ENCODE assay signal across 27 cellular contexts in the genomic region with DNA sequence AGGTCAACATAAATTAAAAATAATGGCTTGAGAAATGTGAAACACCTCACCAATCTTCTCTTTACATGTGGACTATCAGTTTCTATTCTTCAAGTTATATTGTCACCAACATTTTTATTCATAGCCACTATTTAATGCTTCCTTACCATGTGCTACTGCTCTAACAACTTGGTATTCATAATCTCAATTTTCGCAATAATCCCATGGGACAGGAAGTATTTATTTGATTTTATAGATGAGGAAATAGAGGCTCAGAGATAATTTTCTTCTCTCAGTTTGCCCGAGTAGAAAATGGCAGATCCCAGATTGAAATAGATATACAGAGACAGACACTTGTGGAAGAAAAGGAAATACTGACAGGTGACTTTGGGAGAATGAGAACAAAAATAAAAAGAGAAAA.
"Had no signal": no experiment of that assay in that cellular context is flagged by ENCODE, and none has a peak within 500 bp of the region (broad histone marks: within the 10 kb centered on the region; RNA-seq: fewer than 3 reads in every experiment).

No MANE protein-coding gene starts in this region.

- H3K36me3 ChIP-seq: neural progenitor cell, ovary, right lobe of liver, sigmoid colon, spleen, stomach, thoracic aorta, thyroid gland, tibial nerve, upper lobe of left lung, vagina had no signal

- H3K4me1 ChIP-seq: parathyroid adenoma, psoas muscle, right lobe of liver, spleen, stomach, upper lobe of left lung, vagina had no signal

- H2AFZ ChIP-seq: neural progenitor cell, parathyroid adenoma had no signal

- H3K4me3 ChIP-seq: neural progenitor cell, ovary, psoas muscle, right lobe of liver, sigmoid colon, skin epidermis, smooth muscle cell, spleen, stomach, thoracic aorta, thyroid gland, tibial nerve, upper lobe of left lung, vagina had no signal

- FAIRE-seq: urothelium cell line had no signal

- H3K27ac ChIP-seq: neural progenitor cell, ovary, parathyroid adenoma, psoas muscle, right lobe of liver, sigmoid colon, skin epidermis, spleen, stomach, thoracic aorta, thyroid gland, tibial nerve, upper lobe of left lung, vagina had no signal

- H3K9ac ChIP-seq: neural progenitor cell, parathyroid adenoma had no signal

- H3K27me3 ChIP-seq: neural progenitor cell, ovary, right lobe of liver, sigmoid colon, spleen, stomach, thyroid gland, tibial nerve, upper lobe of left lung, vagina had no signal

- H3K79me2 ChIP-seq: parathyroid adenoma had no signal

- H3K4me2 ChIP-seq: neural progenitor cell, smooth muscle cell had no signal

- DNase-seq: natural killer cell; occipital lobe; ovary; posterior cingulate gyrus; psoas muscle; right cardiac atrium; right lobe of liver; sigmoid colon; spleen; stimulated activated CD4-positive, alpha-beta T cell treated with anti-CD3 and anti-CD28 coated beads, Interleukin-12 subunit alpha, Interleukin-12 subunit beta, amount 100 ng/mL, for 4 hours; stimulated activated CD4-positive, alpha-beta T cell treated with anti-CD3 and anti-CD28 coated beads, Interleukin-2, amount 100 ng/mL, for 24 hours; stimulated activated CD4-positive, alpha-beta T cell treated with anti-CD3 and anti-CD28 coated beads, Interleukin-2, amount 100 ng/mL, for 48 hours; stimulated activated CD4-positive, alpha-beta T cell treated with anti-CD3 and anti-CD28 coated beads, Interleukin-4, amount 100 ng/mL, for 24 hours; stimulated activated naive B cell treated with anti-CD40 and anti-IgM and Interleukin-4, amounts not matched to agents 10 μg/mL and 1 μg/mL and 100 μg/mL, for 72 hours; stimulated activated naive CD4-positive, alpha-beta T cell treated with Interleukin-2 at 50 U/mL for 16 hours; stomach; thyroid gland; trophoblast cell; upper lobe of left lung had no signal

- H3K9me3 ChIP-seq: ovary, psoas muscle, right lobe of liver, sigmoid colon, spleen, stomach, thoracic aorta, thyroid gland, tibial nerve, upper lobe of left lung, vagina had no signal
